In genomic region chr18:25496544-25496943, GRCh38 we compare ENCODE assay signal across 23 cellular contexts.
"Had no signal": no experiment of that assay in that cellular context is flagged by ENCODE, and none has a peak within 500 bp of the region (broad histone marks: within the 10 kb centered on the region; RNA-seq: fewer than 3 reads in every experiment).

No MANE protein-coding gene starts in this region.

- H3K36me3 ChIP-seq: esophagus muscularis mucosa, gastroesophageal sphincter, heart right ventricle, left lung, lower lobe of right lung had no signal

- H3K27ac ChIP-seq: coronary artery, dorsolateral prefrontal cortex, esophagus muscularis mucosa, foreskin keratinocyte, gastroesophageal sphincter, heart right ventricle, left lung, lower lobe of right lung had no signal

- H3K4me1 ChIP-seq: esophagus muscularis mucosa, foreskin keratinocyte, gastroesophageal sphincter, heart right ventricle, left lung, lower lobe of right lung had no signal

- H3K27me3 ChIP-seq: dorsolateral prefrontal cortex, esophagus muscularis mucosa, foreskin keratinocyte, gastroesophageal sphincter, heart right ventricle, left lung had no signal

- DNase-seq: dermis blood vessel endothelial cell; dorsolateral prefrontal cortex; effector CD4-positive, alpha-beta T cell; effector memory CD4-positive, alpha-beta T cell; foreskin keratinocyte; glutamatergic neuron; head of caudate nucleus; heart right ventricle; hippocampal formation; left cardiac atrium; left lung; left ventricle myocardium superior; lower lobe of right lung; mesenchymal stem cell; midbrain had no signal

- FAIRE-seq: colon, endothelial cell of umbilical vein, frontal cortex, islet of Langerhans, keratinocyte had no signal

- ATAC-seq: foreskin keratinocyte, gastroesophageal sphincter, heart right ventricle, left cardiac atrium, left lung, left ventricle myocardium superior, lower lobe of right lung had no signal

- H3K4me3 ChIP-seq: coronary artery, dorsolateral prefrontal cortex, esophagus muscularis mucosa, gastroesophageal sphincter, heart right ventricle, left lung, lower lobe of right lung had no signal

- H3K9me3 ChIP-seq: lower lobe of right lung had no signal
